8 cellular contexts compared by ENCODE assay signal in genomic region chr5:52799983-52800393, GRCh38. TPM values are rescaled to one million over a fixed set of nuclear protein-coding genes. Genes with fewer than 3 reads are reported as not detected.
DNase-seq lines count a peak whose midpoint lies in the region; ATAC-seq, FAIRE-seq and TF ChIP-seq lines count a peak whose summit lies in the region.

No MANE protein-coding gene starts in this region.

- no peaks in the 10 kb centered on the region for H3K27me3 ChIP-seq in HUES6 (ENCODE audit: control insufficient read depth, insufficient read depth, low read length)
- H3K27me3 ChIP-seq in NT2/D1 (ENCODE audit: insufficient read depth, insufficient read length), result no peaks in the 10 kb centered on the region
- H3K27me3 ChIP-seq in endocrine pancreas (ENCODE audit: control insufficient read depth, insufficient read depth, low read length), result no peaks in the 10 kb centered on the region

- H3K9me3 ChIP-seq in HUES6 (ENCODE audit: control insufficient read depth, insufficient read depth, low read depth, low read length) (no peaks in the 10 kb centered on the region), NT2/D1 (ENCODE audit: insufficient read depth, low read length) (no peaks in the 10 kb centered on the region), endocrine pancreas (ENCODE audit: control insufficient read depth, low read length) (no peaks in the 10 kb centered on the region), mesodermal cell (ENCODE audit: control insufficient read depth, low read length) (no peaks in the 10 kb centered on the region)

- ATAC-seq in GM21515 (IDR thresholded peaks at IDR 0.05; ENCODE audit: unreplicated experiment), result peak; percentile 86

- H3K4me3 ChIP-seq in HUES6 (ENCODE audit: low read depth, low read length), result peak overlapping the region; percentile 92
- peak overlapping the region; percentile 70 for H3K4me3 ChIP-seq in NT2/D1 (ENCODE audit: insufficient read length, low read depth)
- H3K4me3 ChIP-seq in endocrine pancreas (ENCODE audit: control insufficient read depth, insufficient read depth, low read length), result peak overlapping the region; percentile 84
- peak overlapping the region; percentile 58 for H3K4me3 ChIP-seq in mesodermal cell (ENCODE audit: extremely low read depth, insufficient read depth, low read length, poor library complexity, severe bottlenecking)

- no peak for FAIRE-seq in D721Med (lab: Jason Lieb, UNC)

- 0% methylated on average over 18 to 34 of the region's 34 CpGs for WGBS in mesodermal cell (ENCODE audit: insufficient coverage in 2 of 2), 2 experiments

- TF ChIP-seq CTCF in D721Med (IDR thresholded peaks at IDR 0.05; ENCODE audit: insufficient read depth, missing control alignments), result no peak

- H3K9ac ChIP-seq in HUES6 (ENCODE audit: low read length), result peak overlapping the region; percentile 91
- H3K9ac ChIP-seq in NT2/D1 (ENCODE audit: insufficient read length, low read depth), result peak overlapping the region; percentile 54
- peak overlapping the region; percentile 56 for H3K9ac ChIP-seq in endocrine pancreas (ENCODE audit: control insufficient read depth, insufficient read depth, low read length)

- H3K4me1 ChIP-seq in HUES6 (ENCODE audit: control insufficient read depth, insufficient read depth, low read length) (peaks cover 35% of the 10 kb centered on the region), NT2/D1 (ENCODE audit: insufficient read depth, insufficient read length) (peaks cover 4% of the 10 kb centered on the region), endocrine pancreas (ENCODE audit: control insufficient read depth, insufficient read depth, low read length) (peaks cover 13% of the 10 kb centered on the region), mesodermal cell (ENCODE audit: control insufficient read depth, insufficient read depth, low read length, poor library complexity, severe bottlenecking) (peaks cover 27% of the 10 kb centered on the region)

- H3K27ac ChIP-seq in HUES6 (ENCODE audit: low read depth, low read length) (peak overlapping the region; percentile 87), mesodermal cell (ENCODE audit: low read depth, low read length, severe bottlenecking) (peak overlapping the region; percentile 99)

- DNase-seq in D721Med (ENCODE audit: insufficient read length, low spot score), result peak; percentile 45
- peak; percentile 68 for DNase-seq in NT2/D1 (ENCODE audit: low read depth, low spot score)
- peak; percentile 84 for DNase-seq in activated CD8-positive, alpha-beta memory T cell treated with anti-CD3 and anti-CD28 coated beads, Interleukin-2, amount 50 U/mL, for 24 hours (ENCODE audit: extremely low read depth)
- DNase-seq in stimulated activated CD8-positive, alpha-beta memory T cell treated with anti-CD3 and anti-CD28 coated beads, Interleukin-15, amount 100 ng/mL, for 24 hours (ENCODE audit: low read depth), result peak; percentile 93

- H3K36me3 ChIP-seq in HUES6 (ENCODE audit: control insufficient read depth, insufficient read depth, low read length) (peaks cover 11% of the 10 kb centered on the region), NT2/D1 (ENCODE audit: insufficient read depth, insufficient read length, low read length) (peaks cover 26% of the 10 kb centered on the region), endocrine pancreas (ENCODE audit: control insufficient read depth, insufficient read depth, low read length) (no peaks in the 10 kb centered on the region), mesodermal cell (ENCODE audit: control insufficient read depth, insufficient read depth, low read length) (peaks cover 23% of the 10 kb centered on the region)

RNA-seq across cellular contexts. Expression of gene ITGA1, which starts 12.3 kb away (rescaled TPM):
- 146 TPM for polyA plus RNA-seq in mesodermal cell (2013, experiment 1 of 2)
- polyA plus RNA-seq in mesodermal cell (2013, experiment 2 of 2), result 144 TPM

RNA-seq across cellular contexts. Expression of gene PELO, which starts 12.3 kb away (rescaled TPM):
- polyA plus RNA-seq in mesodermal cell (2013, experiment 1 of 2), result 39.8 TPM
- 29.9 TPM for polyA plus RNA-seq in mesodermal cell (2013, experiment 2 of 2)

Comparison
In these comparisons a context has a peak if more than half of its experiments do, and no peak if none do; other contexts are left out.
1. Peak in every context shown above with its lines: DNase-seq, ATAC-seq, H3K4me3 ChIP-seq and H3K27ac ChIP-seq.